ENCODE assay signal across 24 cellular contexts in genomic region chr6:63543982-63544381, GRCh38. TPM values are rescaled to one million over a fixed set of nuclear protein-coding genes. Genes with fewer than 3 reads are reported as not detected.
A peak's percentile ranks its signal among the peaks of the same experiment; 100 is the strongest.
DNase-seq lines count a peak whose midpoint lies in the region; ATAC-seq, FAIRE-seq and TF ChIP-seq lines count a peak whose summit lies in the region.
"Had no signal": no experiment of that assay in that cellular context is flagged by ENCODE, and none has a peak within 500 bp of the region (broad histone marks: within the 10 kb centered on the region; RNA-seq: fewer than 3 reads in every experiment).

No MANE protein-coding gene starts in this region.

- peak; percentile 75 for DNase-seq in OCI-M1 (lab: John Stamatoyannopoulos, UW)
- DNase-seq in GM12878 (ENCODE audit: low read depth, low spot score) = no peak
- DNase-seq in iris pigment epithelial cell (ENCODE audit: low read depth) = peak; percentile 53
- DNase-seq in NCI-H1105 treated with DMSO at 0.1 percent for 48 hours (lab: John Stamatoyannopoulos, UW) = no peak
- no peak for DNase-seq in DMS 273 treated with DMSO at 0.1 percent for 48 hours (lab: John Stamatoyannopoulos, UW)
- no peak for DNase-seq in breast epithelium (ENCODE audit: low spot score in 2 of 2)
- DNase-seq in DMS79 (lab: John Stamatoyannopoulos, UW) = no peak
- DNase-seq: BE2C, GM23248, H9, KBM-7, MV-4-11, NCI-H1105, NCI-H146, NCI-H1930, NCI-H2107, NCI-H446 treated with DMSO at 0.1 percent for 48 hours, NCI-H526, NCI-H82, SHP77, SW 1271 had no signal

- FAIRE-seq in GM12878 (lab: Jason Lieb, UNC) = no peak
- FAIRE-seq: HTR-8/SVneo had no signal

- H3K27me3 ChIP-seq in GM12878 (replicated peaks in 1 of 2; ENCODE audit: control insufficient read depth in 2 of 2, insufficient read depth in 2 of 2, low read length in 1 of 2) (no peaks in the 10 kb centered on the region), breast epithelium (no peaks in the 10 kb centered on the region)
- H3K27me3 ChIP-seq: BE2C had no signal

- no peak overlapping the region for H3K9ac ChIP-seq in GM12878 (ENCODE audit: control insufficient read depth, insufficient read depth, low read length)
- H3K9ac ChIP-seq: GM23248 had no signal

- H3K27ac ChIP-seq in GM12878 (ENCODE audit: control insufficient read depth, insufficient read depth) (no peak overlapping the region), breast epithelium (no peak overlapping the region)
- H3K27ac ChIP-seq: GM23248, RWPE1 had no signal

- H3K4me1 ChIP-seq in GM12878 (ENCODE audit: control insufficient read depth, insufficient read depth, low read length) = no peaks in the 10 kb centered on the region
- no peaks in the 10 kb centered on the region for H3K4me1 ChIP-seq in breast epithelium
- H3K4me1 ChIP-seq: BE2C had no signal

- intact Hi-C loops in GM12878 (cut with micrococcal nuclease; ENCODE audit: unreplicated experiment) (no loop called here), breast epithelium (cut with DNase I; ENCODE audit: low total_unique reads) (no loop called here)

- no peak for TF ChIP-seq CTCF in GM12878 (IDR thresholded peaks at IDR 0.05 in 2 of 3, conservative IDR thresholded peaks at IDR 0.05 in 1 of 3; ENCODE audit: control insufficient read depth in 2 of 3, extremely low read depth in 1 of 3, insufficient read depth in 1 of 3, low read depth in 3 of 3, low read length in 3 of 3)
- no peak for TF ChIP-seq CTCF in breast epithelium (IDR thresholded peaks at IDR 0.05)

- no peak overlapping the region for H3K4me2 ChIP-seq in GM12878 (ENCODE audit: control insufficient read depth, insufficient read depth)

- TF ChIP-seq EP300 in GM12878 (IDR thresholded peaks at IDR 0.05; ENCODE audit: borderline replicate concordance in 1 of 2, control insufficient read depth in 1 of 2, low read depth in 2 of 2, low read length in 2 of 2) = no peak

- no peaks in the 10 kb centered on the region for H3K36me3 ChIP-seq in GM12878 (ENCODE audit: control insufficient read depth in 2 of 2, insufficient read depth in 2 of 2, low read length in 1 of 2)
- no peaks in the 10 kb centered on the region for H3K36me3 ChIP-seq in breast epithelium
- H3K36me3 ChIP-seq: BE2C had no signal

- no peak for TF ChIP-seq RAD21 in GM12878 (IDR thresholded peaks at IDR 0.05; ENCODE audit: insufficient read depth, low read depth, low read length)

- CTCF ChIA-PET in GM12878 (lab: Yijun Ruan, JAX) = interaction anchor here (0.7 kb wide), 1 partner anchor 39 kb away, joined by 3 read pairs; no protein-coding TSS in a partner anchor

- H3K79me2 ChIP-seq in GM12878 (ENCODE audit: control insufficient read depth, insufficient read depth, low read length) = no peaks in the 10 kb centered on the region

- POLR2A ChIA-PET in GM12878 (lab: Charles Lee) = interaction anchor here (1.5 kb wide), 1 partner anchor 22 kb away, joined by 3 read pairs; no protein-coding TSS in a partner anchor

- H2AFZ ChIP-seq in GM12878 (ENCODE audit: control insufficient read depth, low read depth, low read length) = no peak overlapping the region
- H2AFZ ChIP-seq: GM23248 had no signal

- in situ Hi-C loops in GM12878 (cut with MboI) = no loop called here

- RAD21 ChIA-PET in GM12878 (lab: Charles Lee; ENCODE audit: unreplicated experiment) = interaction anchor here (1.3 kb wide), 1 partner anchor 27 kb away, joined by 3 read pairs; no protein-coding TSS in a partner anchor

- H3K9me3 ChIP-seq in GM12878 (replicated peaks; ENCODE audit: control insufficient read depth, insufficient read depth, low read length) (no peaks in the 10 kb centered on the region), breast epithelium (no peaks in the 10 kb centered on the region)
- H3K9me3 ChIP-seq: BE2C had no signal

- H3K4me3 ChIP-seq in GM12878 (no peak overlapping the region), breast epithelium (no peak overlapping the region)
- H3K4me3 ChIP-seq: GM23248 had no signal

- ATAC-seq in GM12878 = peak; percentile 38; the same call in 1 of the 3 replicates
- ATAC-seq: Panc1 had no signal

- H4K20me1 ChIP-seq in GM12878 (ENCODE audit: control insufficient read depth, insufficient read depth) = no peaks in the 10 kb centered on the region

- 33% methylated on average over 3 of the region's 3 CpGs for WGBS in GM12878 (ENCODE audit: insufficient coverage, insufficient replicate concordance, low lambda C conversion rate, missing lambda C conversion rate)

- TF ChIP-seq POLR2A in GM12878 (IDR thresholded peaks at IDR 0.05; ENCODE audit: low read depth, low read length) (no peak), breast epithelium (IDR thresholded peaks at IDR 0.05) (no peak)

- SMC1A ChIA-PET in GM12878 (lab: Charles Lee; ENCODE audit: uncharacterized antibody, unreplicated experiment) = interaction anchor here (0.6 to 1.0 kb wide), 4 partner anchors 23 to 220 kb away, joined by 3 to 4 read pairs (median 3); no protein-coding TSS in a partner anchor

- BruUV-seq in GM12878 (replicated peaks; lab: Mats Ljungman, UMichigan) = no TSS peak

TF ChIP-seq in GM12878, 131 proteins besides CTCF, POLR2A, EP300 and RAD21:
- TF ChIP-seq, protein P1, sequence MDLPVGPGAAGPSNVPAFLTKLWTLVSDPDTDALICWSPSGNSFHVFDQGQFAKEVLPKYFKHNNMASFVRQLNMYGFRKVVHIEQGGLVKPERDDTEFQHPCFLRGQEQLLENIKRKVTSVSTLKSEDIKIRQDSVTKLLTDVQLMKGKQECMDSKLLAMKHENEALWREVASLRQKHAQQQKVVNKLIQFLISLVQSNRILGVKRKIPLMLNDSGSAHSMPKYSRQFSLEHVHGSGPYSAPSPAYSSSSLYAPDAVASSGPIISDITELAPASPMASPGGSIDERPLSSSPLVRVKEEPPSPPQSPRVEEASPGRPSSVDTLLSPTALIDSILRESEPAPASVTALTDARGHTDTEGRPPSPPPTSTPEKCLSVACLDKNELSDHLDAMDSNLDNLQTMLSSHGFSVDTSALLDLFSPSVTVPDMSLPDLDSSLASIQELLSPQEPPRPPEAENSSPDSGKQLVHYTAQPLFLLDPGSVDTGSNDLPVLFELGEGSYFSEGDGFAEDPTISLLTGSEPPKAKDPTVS (IDR thresholded peaks at IDR 0.05; ENCODE audit: low read depth, low read length) = no peak
TF ChIP-seq in GM12878: peak in this region for 0.

RNA-seq across cellular contexts. Expression of gene PTP4A1, which starts 28.3 kb away (rescaled TPM):
- 33.9 and 34.0 TPM in 2 replicates for total RNA-seq in GM12878 (2013; cell fraction: nucleolus; rRNA removed)
- total RNA-seq in GM12878 (2014; rRNA removed) (14.0 and 18.3 TPM in 2 replicates), GM12878 (2014; rRNA removed; fragmentation: Illumina TruSeq; extraction: Trizol) (9.4 and 12.0 TPM in 2 replicates), GM12878 (2021) (67.4 and 70.1 TPM in 2 replicates), breast epithelium (10 to 100 TPM; 22.9 to 38.5 (median 26.9) TPM)
- 36.6 TPM for polyA plus RNA-seq in GM12878 (2011; ENCODE audit: low read depth)
- polyA plus RNA-seq in GM12878 (2011; rRNA removed) (25.4 and 32.3 TPM in 2 replicates), GM12878 (2014; fragmentation: Illumina TruSeq; extraction: Trizol) (79.3 and 104 TPM in 2 replicates), GM12878 (2014; fragmentation: Nextera tagmentation; extraction: Ambion mirVana) (not detected), GM12878 (2014; rRNA removed) (8.5 and 10.5 TPM in 2 replicates), GM12878 (2016; fragmentation: Nextera tagmentation; extraction: Ambion mirVana) (100 to 1,000 TPM; 171 to 190 TPM)
- polyA plus RNA-seq in GM12878 (2011; cell fraction: cytosol; rRNA removed) = 7.8 and 20.7 TPM in 2 replicates
- polyA plus RNA-seq in GM12878 (2011; cell fraction: nucleus; rRNA removed) = 19.5 and 20.0 TPM in 2 replicates
- polyA plus RNA-seq in GM12878 (2012) = 46.3 and 55.4 TPM in 2 replicates
- polyA minus RNA-seq in GM12878 (2011; rRNA and poly(A)+ RNA removed) = 19.1 and 31.9 TPM in 2 replicates
- polyA minus RNA-seq in GM12878 (2011; cell fraction: cytosol; rRNA and poly(A)+ RNA removed) = 25.9 and 30.9 TPM in 2 replicates
- 38.3 and 65.9 TPM in 2 replicates for polyA minus RNA-seq in GM12878 (2011; cell fraction: nucleus; rRNA and poly(A)+ RNA removed)

Comparison
In these comparisons a context has a peak if more than half of its experiments do, and no peak if none do; other contexts are left out.
1. DNase-seq: peak in OCI-M1 (single experiment) and iris pigment epithelial cell (single experiment); none in GM12878 (single experiment), NCI-H1105 treated with DMSO at 0.1 percent for 48 hours (single experiment), DMS 273 treated with DMSO at 0.1 percent for 48 hours (single experiment), breast epithelium (0 of 2) and DMS79 (single experiment).